In genomic region chr16:72947379-72948237, GRCh38 we compare ENCODE assay signal across 1 cellular context.
TF ChIP-seq lines count a peak whose summit lies in the region.

No MANE protein-coding gene starts in this region.

TF ChIP-seq in HepG2, 621 proteins besides CTCF, POLR2A, EP300 and RAD21 (continued from another document and continues in another):
- no peak for TF ChIP-seq FOXK2 (IDR thresholded peaks at IDR 0.05)
- no peak for TF ChIP-seq SIX1 (CRISPR knock-in tag; IDR thresholded peaks at IDR 0.05; ENCODE audit: borderline replicate concordance)
- 0 out of 2 replicates have a peak, but pooled peaks have one; percentile 29 for TF ChIP-seq ZBTB42 (CRISPR knock-in tag; IDR thresholded peaks at IDR 0.05)
- TF ChIP-seq ZNF44 (CRISPR knock-in tag; IDR thresholded peaks at IDR 0.05) = no peak
- no peak for TF ChIP-seq GTF3A (CRISPR knock-in tag; conservative IDR thresholded peaks at IDR 0.05)
- no peak for TF ChIP-seq HES4 (CRISPR knock-in tag; IDR thresholded peaks at IDR 0.05; ENCODE audit: borderline replicate concordance)
- no peak for TF ChIP-seq MATR3 (CRISPR knock-in tag; IDR thresholded peaks at IDR 0.05)
- TF ChIP-seq NR0B2 (CRISPR knock-in tag; IDR thresholded peaks at IDR 0.05) = no peak
- TF ChIP-seq ZNF619 (CRISPR knock-in tag; IDR thresholded peaks at IDR 0.05) = no peak
- TF ChIP-seq SMAD3 (CRISPR knock-in tag; IDR thresholded peaks at IDR 0.05) = no peak
- no peak for TF ChIP-seq JUNB (CRISPR knock-in tag; IDR thresholded peaks at IDR 0.05; ENCODE audit: borderline replicate concordance)
- no peak for TF ChIP-seq ZNF33B (CRISPR knock-in tag; IDR thresholded peaks at IDR 0.05)
- no peak for TF ChIP-seq CEBPB (IDR thresholded peaks at IDR 0.05; ENCODE audit: borderline replicate concordance, low read depth, low read length)
- TF ChIP-seq MBD4 (IDR thresholded peaks at IDR 0.05; ENCODE audit: borderline replicate concordance, low read length) = no peak
- no peak for TF ChIP-seq ZKSCAN5 (CRISPR knock-in tag; IDR thresholded peaks at IDR 0.05)
- no peak; the same call in 1 of the 2 replicates for TF ChIP-seq ZZZ3 (CRISPR knock-in tag; IDR thresholded peaks at IDR 0.05; ENCODE audit: borderline replicate concordance)
- no peak for TF ChIP-seq GLMP (CRISPR knock-in tag; IDR thresholded peaks at IDR 0.05; ENCODE audit: borderline replicate concordance)
- TF ChIP-seq ZNF142 (CRISPR knock-in tag; IDR thresholded peaks at IDR 0.05) = no peak
- TF ChIP-seq MTF1 (CRISPR knock-in tag; IDR thresholded peaks at IDR 0.05) = no peak
- TF ChIP-seq STAT6 (CRISPR knock-in tag; IDR thresholded peaks at IDR 0.05; ENCODE audit: borderline replicate concordance) = no peak
- TF ChIP-seq RCOR2 (CRISPR knock-in tag; IDR thresholded peaks at IDR 0.05) = peak; percentile 82; the same call in 1 of the 2 replicates
- TF ChIP-seq ZNF629 (CRISPR knock-in tag; conservative IDR thresholded peaks at IDR 0.05) = 0 out of 2 replicates have a peak, but pooled peaks have one; percentile 47
- no peak for TF ChIP-seq THYN1 (CRISPR knock-in tag; IDR thresholded peaks at IDR 0.05; ENCODE audit: borderline replicate concordance, low read depth)
- no peak for TF ChIP-seq SIN3B (IDR thresholded peaks at IDR 0.05; ENCODE audit: low read length)
- TF ChIP-seq ZNF570 (CRISPR knock-in tag; IDR thresholded peaks at IDR 0.05; ENCODE audit: borderline replicate concordance) = no peak
- TF ChIP-seq ZNF552 (CRISPR knock-in tag; IDR thresholded peaks at IDR 0.05; ENCODE audit: borderline replicate concordance) = 0 out of 2 replicates have a peak, but pooled peaks have one; percentile 12
- TF ChIP-seq LCORL (IDR thresholded peaks at IDR 0.05) = no peak
- peak; percentile 85 for TF ChIP-seq LCORL (CRISPR knock-in tag; IDR thresholded peaks at IDR 0.05)
- no peak for TF ChIP-seq KLF12 (CRISPR knock-in tag; IDR thresholded peaks at IDR 0.05; ENCODE audit: borderline replicate concordance)
- no peak for TF ChIP-seq ZFP1 (CRISPR knock-in tag; IDR thresholded peaks at IDR 0.05)
- TF ChIP-seq ZNF773 (CRISPR knock-in tag; IDR thresholded peaks at IDR 0.05; ENCODE audit: borderline replicate concordance) = no peak
- TF ChIP-seq NFIC (IDR thresholded peaks at IDR 0.05; ENCODE audit: low read length) = no peak
- peak; percentile 38; the same call in 1 of the 2 replicates for TF ChIP-seq ERF (CRISPR knock-in tag; IDR thresholded peaks at IDR 0.05)
- no peak for TF ChIP-seq ZUFSP (CRISPR knock-in tag; IDR thresholded peaks at IDR 0.05; ENCODE audit: borderline replicate concordance)
- TF ChIP-seq CREB1 (IDR thresholded peaks at IDR 0.05) = peak; percentile 11; the same call in 1 of the 2 replicates
- TF ChIP-seq CREB1 (CRISPR knock-in tag; IDR thresholded peaks at IDR 0.05) = peak; percentile 56
- TF ChIP-seq MAFF (IDR thresholded peaks at IDR 0.05; ENCODE audit: low read depth, low read length) = no peak
- TF ChIP-seq ZSCAN22 (CRISPR knock-in tag; IDR thresholded peaks at IDR 0.05) = 0 out of 2 replicates have a peak, but pooled peaks have one; percentile 18
- TF ChIP-seq JARID2 (CRISPR knock-in tag; IDR thresholded peaks at IDR 0.05; ENCODE audit: insufficient replicate concordance) = no peak
- TF ChIP-seq ZSCAN25 (CRISPR knock-in tag; IDR thresholded peaks at IDR 0.05) = 0 out of 2 replicates have a peak, but pooled peaks have one; percentile 34
- TF ChIP-seq TOE1 (CRISPR knock-in tag; IDR thresholded peaks at IDR 0.05) = peak; percentile 68; the same call in 1 of the 2 replicates
- no peak for TF ChIP-seq ZNF513 (CRISPR knock-in tag; conservative IDR thresholded peaks at IDR 0.05)
- TF ChIP-seq GATA4 (IDR thresholded peaks at IDR 0.05; ENCODE audit: borderline replicate concordance, low read depth) = no peak
- TF ChIP-seq ZNF556 (CRISPR knock-in tag; IDR thresholded peaks at IDR 0.05; ENCODE audit: borderline replicate concordance) = no peak; the same call in 1 of the 2 replicates
- TF ChIP-seq ZBTB8A (CRISPR knock-in tag; IDR thresholded peaks at IDR 0.05; ENCODE audit: borderline replicate concordance, low read depth) = 0 out of 2 replicates have a peak, but pooled peaks have one; percentile 25
- TF ChIP-seq MBNL3 (CRISPR knock-in tag; conservative IDR thresholded peaks at IDR 0.05) = no peak
- TF ChIP-seq GABPB1 (CRISPR knock-in tag; IDR thresholded peaks at IDR 0.05) = peak; percentile 30; the same call in 1 of the 2 replicates
- TF ChIP-seq ZXDC (CRISPR knock-in tag; IDR thresholded peaks at IDR 0.05) = peak; percentile 51; the same call in 1 of the 2 replicates
- peak; percentile 56; the same call in 1 of the 2 replicates for TF ChIP-seq FOXC1 (CRISPR knock-in tag; IDR thresholded peaks at IDR 0.05; ENCODE audit: borderline replicate concordance)
- no peak for TF ChIP-seq TGIF2 (CRISPR knock-in tag; IDR thresholded peaks at IDR 0.05)
- peak; percentile 36; the same call in 1 of the 2 replicates for TF ChIP-seq HOXA5 (CRISPR knock-in tag; IDR thresholded peaks at IDR 0.05)
- no peak for TF ChIP-seq TBL1XR1 (IDR thresholded peaks at IDR 0.05; ENCODE audit: borderline replicate concordance, low read length, partially characterized antibody)
- TF ChIP-seq TRIM22 (IDR thresholded peaks at IDR 0.05) = no peak
- TF ChIP-seq ZMYM4 (CRISPR knock-in tag; IDR thresholded peaks at IDR 0.05) = peak; percentile 81
- no peak for TF ChIP-seq ELF4 (CRISPR knock-in tag; IDR thresholded peaks at IDR 0.05; ENCODE audit: borderline replicate concordance)
